In genomic region chr6:8562133-8562532, GRCh38 we compare ENCODE assay signal across 23 cellular contexts.
A peak's percentile ranks its signal among the peaks of the same experiment; 100 is the strongest.
DNase-seq lines count a peak whose midpoint lies in the region; ATAC-seq and TF ChIP-seq lines count a peak whose summit lies in the region.
"Had no signal": no experiment of that assay in that cellular context is flagged by ENCODE, and none has a peak within 500 bp of the region (broad histone marks: within the 10 kb centered on the region; RNA-seq: fewer than 3 reads in every experiment).

No MANE protein-coding gene starts in this region.

- H3K4me2 ChIP-seq in GM23338 (no peak overlapping the region), neural progenitor cell (no peak overlapping the region)
- H3K4me2 ChIP-seq: BLaER1 had no signal

- DNase-seq in GM23338 (ENCODE audit: low spot score) (peak; percentile 30), endodermal cell (peak; percentile 50), neural progenitor cell (ENCODE audit: low spot score) (peak; percentile 40), retina (peak; percentile 46), SIG-M5 (lab: John Stamatoyannopoulos, UW) (no peak), NCI-H2227 (lab: John Stamatoyannopoulos, UW; ENCODE audit: unreplicated experiment) (no peak), HT-29 (ENCODE audit: low spot score) (no peak), HEK293T (ENCODE audit: extremely low spot score) (no peak)
- DNase-seq: Caco-2; CD4-positive, CD25-positive, alpha-beta regulatory T cell; CD8-positive, alpha-beta T cell; DMS79; EL; GDM1; GM23248; H9; HFFc6 had no signal

- no peaks in the 10 kb centered on the region for H3K27me3 Mint-ChIP-seq in GM23338 (ENCODE audit: insufficient read depth, low read depth, poor library complexity)
- H3K27me3 Mint-ChIP-seq in endodermal cell (ENCODE audit: insufficient read depth) = no peaks in the 10 kb centered on the region
- peaks cover 3% of the 10 kb centered on the region for H3K27me3 Mint-ChIP-seq in neural progenitor cell (ENCODE audit: insufficient read depth, low read depth)
- H3K27me3 Mint-ChIP-seq: B cell; CD4-positive, CD25-positive, alpha-beta regulatory T cell had no signal

- H3K36me3 ChIP-seq in GM23338 (ENCODE audit: insufficient read depth) (no peaks in the 10 kb centered on the region), endodermal cell (ENCODE audit: control insufficient read depth, insufficient read depth, low read length) (no peaks in the 10 kb centered on the region), neural progenitor cell (no peaks in the 10 kb centered on the region)
- H3K36me3 ChIP-seq: BLaER1 had no signal

- H3F3A ChIP-seq in GM23338 (replicated peaks; ENCODE audit: low read depth) (no peaks in the 10 kb centered on the region), neural progenitor cell (ENCODE audit: low read depth) (no peaks in the 10 kb centered on the region)

- H3K9ac ChIP-seq in endodermal cell (ENCODE audit: extremely low read depth, low read length, poor library complexity, severe bottlenecking) (no peak overlapping the region), neural progenitor cell (no peak overlapping the region)
- H3K9ac ChIP-seq: BLaER1, GM23248 had no signal

- peak; percentile 26; the same call in 1 of the 3 replicates for ATAC-seq in GM23338
- ATAC-seq: CD8-positive, alpha-beta T cell; GM12878; HCT116 had no signal

- CTCF ChIA-PET in HEK293T (lab: Yijun Ruan, JAX) = no interaction called here

- H3K9me3 Mint-ChIP-seq in GM23338 (no peaks in the 10 kb centered on the region), endodermal cell (no peaks in the 10 kb centered on the region), neural progenitor cell (no peaks in the 10 kb centered on the region)
- H3K9me3 Mint-ChIP-seq: CD8-positive, alpha-beta T cell; H9 had no signal

- no peaks in the 10 kb centered on the region for H3K9me2 ChIP-seq in GM23338 (ENCODE audit: insufficient read depth)

- no peaks in the 10 kb centered on the region for H3K9me3 ChIP-seq in endodermal cell (ENCODE audit: control insufficient read depth, low read length)
- no peaks in the 10 kb centered on the region for H3K9me3 ChIP-seq in neural progenitor cell (ENCODE audit: low read depth)
- H3K9me3 ChIP-seq: BLaER1, Caco-2 had no signal

- H4K20me1 ChIP-seq in GM23338 (replicated peaks; ENCODE audit: insufficient read depth) (no peaks in the 10 kb centered on the region), neural progenitor cell (ENCODE audit: low read depth) (no peaks in the 10 kb centered on the region)
- H4K20me1 ChIP-seq: BLaER1 had no signal

- H3K27me3 ChIP-seq in GM23338 (ENCODE audit: insufficient read depth) (no peaks in the 10 kb centered on the region), endodermal cell (ENCODE audit: control insufficient read depth, insufficient read depth, low read length, poor library complexity, severe bottlenecking) (no peaks in the 10 kb centered on the region), neural progenitor cell (no peaks in the 10 kb centered on the region)
- H3K27me3 ChIP-seq: BLaER1 had no signal

- no peak for TF ChIP-seq CTCF in GM23338 (conservative IDR thresholded peaks at IDR 0.05; ENCODE audit: low read depth in 2 of 2)
- no peak for TF ChIP-seq CTCF in endodermal cell (conservative IDR thresholded peaks at IDR 0.05)
- TF ChIP-seq CTCF in neural progenitor cell (IDR thresholded peaks at IDR 0.05) = no peak

- H3K36me3 Mint-ChIP-seq in GM23338 (ENCODE audit: low read depth) = no peaks in the 10 kb centered on the region
- no peaks in the 10 kb centered on the region for H3K36me3 Mint-ChIP-seq in endodermal cell (ENCODE audit: low read depth)
- H3K36me3 Mint-ChIP-seq in neural progenitor cell = no peaks in the 10 kb centered on the region
- H3K36me3 Mint-ChIP-seq: CD4-positive, CD25-positive, alpha-beta regulatory T cell; CD8-positive, alpha-beta T cell had no signal

- 76% methylated on average over 2 of the region's 3 CpGs; no CpG with 5 or more reads in 1 of the 2 experiments for WGBS in endodermal cell (ENCODE audit: insufficient coverage in 1 of 2, insufficient read length in 1 of 2), 2 experiments

- POLR2A ChIA-PET in HEK293T (lab: Yijun Ruan, JAX) = no interaction called here

- no peak overlapping the region for H2AFZ ChIP-seq in GM23338
- no peak overlapping the region for H2AFZ ChIP-seq in neural progenitor cell (replicated peaks)
- H2AFZ ChIP-seq: GM23248 had no signal

- no peak overlapping the region for H3K27ac Mint-ChIP-seq in GM23338
- no peak overlapping the region for H3K27ac Mint-ChIP-seq in endodermal cell
- H3K27ac Mint-ChIP-seq in neural progenitor cell = no peak overlapping the region
- H3K27ac Mint-ChIP-seq: B cell; CD4-positive, CD25-positive, alpha-beta regulatory T cell; CD8-positive, alpha-beta T cell; H9; HFFc6 had no signal

- H3K4me1 Mint-ChIP-seq in GM23338 = no peaks in the 10 kb centered on the region; the same call in 2 of the 3 replicates
- H3K4me1 Mint-ChIP-seq in endodermal cell = no peaks in the 10 kb centered on the region
- H3K4me1 Mint-ChIP-seq in neural progenitor cell = peaks cover 6% of the 10 kb centered on the region
- H3K4me1 Mint-ChIP-seq: B cell; CD4-positive, CD25-positive, alpha-beta regulatory T cell had no signal

- H3K27ac ChIP-seq in GM23338 (ENCODE audit: low read depth) = no peak overlapping the region
- no peak overlapping the region for H3K27ac ChIP-seq in endodermal cell (ENCODE audit: low read depth, low read length)
- H3K27ac ChIP-seq in neural progenitor cell = no peak overlapping the region
- H3K27ac ChIP-seq: 22Rv1, BLaER1, C4-2B, GM23248 had no signal

- H3K4me3 Mint-ChIP-seq in GM23338 = no peak overlapping the region
- no peak overlapping the region for H3K4me3 Mint-ChIP-seq in endodermal cell
- no peak overlapping the region for H3K4me3 Mint-ChIP-seq in neural progenitor cell
- H3K4me3 Mint-ChIP-seq: B cell; CD4-positive, CD25-positive, alpha-beta regulatory T cell; CD8-positive, alpha-beta T cell; H9; HFFc6 had no signal

- H3K4me3 ChIP-seq in GM23338 (no peak overlapping the region), endodermal cell (ENCODE audit: low read length) (no peak overlapping the region), neural progenitor cell (no peak overlapping the region)
- H3K4me3 ChIP-seq: BLaER1, GM12878, GM23248 had no signal

- no peaks in the 10 kb centered on the region for H3K4me1 ChIP-seq in GM23338 (ENCODE audit: insufficient read depth)
- no peaks in the 10 kb centered on the region for H3K4me1 ChIP-seq in endodermal cell (ENCODE audit: control insufficient read depth, insufficient read depth, low read length)
- no peaks in the 10 kb centered on the region for H3K4me1 ChIP-seq in neural progenitor cell
- H3K4me1 ChIP-seq: BLaER1, Caco-2 had no signal

- no peaks in the 10 kb centered on the region for H3K79me2 ChIP-seq in GM23338 (replicated peaks; ENCODE audit: insufficient read depth)
- H3K79me2 ChIP-seq in neural progenitor cell (ENCODE audit: low read depth) = no peaks in the 10 kb centered on the region

TF ChIP-seq in HEK293T, 16 proteins besides CTCF, POLR2A, EP300 and RAD21:
- TF ChIP-seq ZNF384 (IDR thresholded peaks at IDR 0.05) (no peak), SP1 (IDR thresholded peaks at IDR 0.05) (no peak), FOXA1 (IDR thresholded peaks at IDR 0.05) (no peak), LEF1 (IDR thresholded peaks at IDR 0.05; ENCODE audit: borderline replicate concordance) (no peak), BHLHE40 (IDR thresholded peaks at IDR 0.05; ENCODE audit: borderline replicate concordance) (no peak), ARNT (IDR thresholded peaks at IDR 0.05) (no peak), NFRKB (IDR thresholded peaks at IDR 0.05) (no peak), ELF4 (IDR thresholded peaks at IDR 0.05) (no peak), SUZ12 (IDR thresholded peaks at IDR 0.05) (no peak)
- TF ChIP-seq, protein P1, sequence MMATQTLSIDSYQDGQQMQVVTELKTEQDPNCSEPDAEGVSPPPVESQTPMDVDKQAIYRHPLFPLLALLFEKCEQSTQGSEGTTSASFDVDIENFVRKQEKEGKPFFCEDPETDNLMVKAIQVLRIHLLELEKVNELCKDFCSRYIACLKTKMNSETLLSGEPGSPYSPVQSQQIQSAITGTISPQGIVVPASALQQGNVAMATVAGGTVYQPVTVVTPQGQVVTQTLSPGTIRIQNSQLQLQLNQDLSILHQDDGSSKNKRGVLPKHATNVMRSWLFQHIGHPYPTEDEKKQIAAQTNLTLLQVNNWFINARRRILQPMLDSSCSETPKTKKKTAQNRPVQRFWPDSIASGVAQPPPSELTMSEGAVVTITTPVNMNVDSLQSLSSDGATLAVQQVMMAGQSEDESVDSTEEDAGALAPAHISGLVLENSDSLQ (IDR thresholded peaks at IDR 0.05) = no peak

Comparison
In these comparisons a context has a peak if more than half of its experiments do, and no peak if none do; other contexts are left out.
1. DNase-seq: peak in GM23338 (single experiment), endodermal cell (single experiment), neural progenitor cell (single experiment) and retina (single experiment); none in SIG-M5 (single experiment), NCI-H2227 (single experiment), HT-29 (single experiment) and HEK293T (single experiment).